13 cellular contexts compared by ENCODE assay signal in the genomic region with DNA sequence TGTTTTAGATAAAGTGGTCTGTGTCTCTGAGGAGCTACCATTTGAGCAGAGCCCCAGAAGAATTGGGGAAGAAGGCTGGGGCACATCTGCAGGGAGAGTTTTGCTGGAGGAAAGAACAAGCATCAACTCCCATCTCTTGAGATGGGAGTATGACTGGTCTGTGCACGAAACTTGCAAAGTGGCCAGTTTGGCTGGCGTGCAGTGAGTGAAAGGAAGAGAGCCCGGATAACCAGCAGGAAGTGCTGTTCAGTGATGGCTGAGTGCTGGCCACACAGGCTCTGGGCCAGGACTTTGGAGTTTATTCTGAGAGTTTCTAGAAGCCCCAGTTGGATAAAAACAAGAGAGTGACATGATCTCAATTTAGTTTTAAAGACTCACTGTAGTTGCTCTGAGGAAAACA. TPM values are rescaled to one million over a fixed set of nuclear protein-coding genes. Genes with fewer than 3 reads are reported as not detected.
A peak's percentile ranks its signal among the peaks of the same experiment; 100 is the strongest.
DNase-seq lines count a peak whose midpoint lies in the region; ATAC-seq, FAIRE-seq and TF ChIP-seq lines count a peak whose summit lies in the region.
"Had no signal": no experiment of that assay in that cellular context is flagged by ENCODE, and none has a peak within 500 bp of the region (broad histone marks: within the 10 kb centered on the region; RNA-seq: fewer than 3 reads in every experiment).

No MANE protein-coding gene starts in this region.

- H3K4me3 Mint-ChIP-seq in endothelial cell (ENCODE audit: unreplicated experiment) = peak overlapping the region; percentile 42

- peaks cover 1% of the 10 kb centered on the region for H3K27me3 Mint-ChIP-seq in endothelial cell (ENCODE audit: unreplicated experiment)

- no peaks in the 10 kb centered on the region for H3K9me3 Mint-ChIP-seq in endothelial cell (ENCODE audit: unreplicated experiment)

- no peak for FAIRE-seq in HepG2 (lab: Jason Lieb, UNC)

- H3K36me3 ChIP-seq in right lobe of liver (no peaks in the 10 kb centered on the region), HepG2 (replicated peaks in 1 of 2; ENCODE audit: control insufficient read depth in 1 of 2, insufficient read depth in 2 of 2, low read length in 2 of 2) (no peaks in the 10 kb centered on the region), sigmoid colon (peaks cover 0 to 70% (median 9%) of the 10 kb centered on the region in 4 donors)
- H3K36me3 ChIP-seq: colonic mucosa, tibial nerve had no signal

- in situ Hi-C loops in HepG2 (cut with HindIII; ENCODE audit: extremely low pct_ligation_motif_present, low pct_unique_long_range_greater_than_20kb) = no loop called here

- H3K9ac ChIP-seq in HepG2 (ENCODE audit: insufficient read depth, low read depth, low read length) = no peak overlapping the region

- TF ChIP-seq RAD21 in HepG2 (CRISPR knock-in tag; IDR thresholded peaks at IDR 0.05) = no peak

- H3K27ac ChIP-seq in right lobe of liver (no peak overlapping the region), HepG2 (ENCODE audit: extremely low read length, insufficient read depth, low read length) (no peak overlapping the region), sigmoid colon (peak overlapping the region in 2 of 4 donors; percentile 46 to 55)
- H3K27ac ChIP-seq: colonic mucosa, tibial nerve had no signal

- H3K9me3 ChIP-seq in right lobe of liver = no peaks in the 10 kb centered on the region
- H3K9me3 ChIP-seq in HepG2 (ENCODE audit: low read length) = no peaks in the 10 kb centered on the region
- H3K9me3 ChIP-seq in sigmoid colon = no peaks in the 10 kb centered on the region
- H3K9me3 ChIP-seq: colonic mucosa had no signal

- H3K4me1 Mint-ChIP-seq in endothelial cell (ENCODE audit: unreplicated experiment) = peaks cover 32% of the 10 kb centered on the region

- 44% methylated on average over 3 of the region's 3 CpGs for WGBS in right lobe of liver (ENCODE audit: insufficient coverage, low coverage, low lambda C conversion rate, missing lambda C conversion rate)
- WGBS in HepG2 (ENCODE audit: low lambda C conversion rate) = 94% methylated on average over 3 of the region's 3 CpGs
- WGBS in sigmoid colon, 2 donors = 82% methylated on average over 3 of the region's 3 CpGs

- CTCF ChIA-PET in HepG2 (lab: Yijun Ruan, JAX; ENCODE audit: low intra/inter-chr PET ratio, low total read pairs) = no interaction called here

- H2AFZ ChIP-seq in HepG2 (ENCODE audit: low read length) = no peak overlapping the region

- TF ChIP-seq EP300 in HepG2 (IDR thresholded peaks at IDR 0.05; ENCODE audit: low read depth in 2 of 2, low read length in 2 of 2) (no peak), HepG2 (CRISPR knock-in tag; IDR thresholded peaks at IDR 0.05; ENCODE audit: borderline replicate concordance) (no peak), sigmoid colon (IDR thresholded peaks at IDR 0.05) (no peak)

- peaks cover 26% of the 10 kb centered on the region for H3K36me3 Mint-ChIP-seq in endothelial cell (ENCODE audit: low read depth, unreplicated experiment)

- BruUV-seq in HepG2 (replicated peaks; lab: Mats Ljungman, UMichigan) = no TSS peak

- H3K27me3 ChIP-seq in right lobe of liver (no peaks in the 10 kb centered on the region), HepG2 (ENCODE audit: control insufficient read depth in 1 of 2, insufficient read depth in 2 of 2, low read length in 2 of 2) (no peaks in the 10 kb centered on the region), sigmoid colon (no peaks in the 10 kb centered on the region)
- H3K27me3 ChIP-seq: colonic mucosa, tibial nerve had no signal

- ATAC-seq in right lobe of liver (peak; percentile 60 to 70 (median 68)), HepG2 (no peak), HG02588 (IDR thresholded peaks at IDR 0.05; ENCODE audit: unreplicated experiment) (no peak)

- no peak overlapping the region for H3K4me2 ChIP-seq in HepG2 (ENCODE audit: low read depth, low read length)

- TF ChIP-seq CTCF in right lobe of liver (IDR thresholded peaks at IDR 0.05) (no peak), HepG2 (CRISPR knock-in tag; IDR thresholded peaks at IDR 0.05) (no peak), endothelial cell (IDR thresholded peaks at IDR 0.05; ENCODE audit: unreplicated experiment) (no peak), sigmoid colon (IDR thresholded peaks at IDR 0.05) (no peak)

- H3K4me1 ChIP-seq in right lobe of liver = no peaks in the 10 kb centered on the region
- H3K4me1 ChIP-seq in HepG2 (ENCODE audit: insufficient read depth, low read length) = no peaks in the 10 kb centered on the region
- H3K4me1 ChIP-seq in sigmoid colon = peaks cover 0 to 72% (median 60%) of the 10 kb centered on the region in 4 donors
- H3K4me1 ChIP-seq: colonic mucosa had no signal

- peak overlapping the region; percentile 40 for H3K27ac Mint-ChIP-seq in endothelial cell (ENCODE audit: unreplicated experiment)

- no peak for DNase-seq in right lobe of liver
- DNase-seq in HepG2 (ENCODE audit: low spot score) = no peak
- DNase-seq in endothelial cell (ENCODE audit: low spot score) = no peak
- peak; percentile 81 to 84 for DNase-seq in lung microvascular endothelial cell (ENCODE audit: low read depth in 2 of 2)
- no peak for DNase-seq in sigmoid colon
- DNase-seq in GDM1 (lab: John Stamatoyannopoulos, UW) = no peak
- DNase-seq in NCI-H526 (lab: John Stamatoyannopoulos, UW) = no peak
- DNase-seq: activated gamma-delta T cell treated with Interleukin-2 at 50 U/mL for 16 hours, colonic mucosa, H7, MV-4-11 had no signal

- no peaks in the 10 kb centered on the region for H3K79me2 ChIP-seq in HepG2 (ENCODE audit: insufficient read depth, low read length)

- no peak for TF ChIP-seq POLR2A in right lobe of liver (IDR thresholded peaks at IDR 0.05)
- TF ChIP-seq POLR2A in HepG2 (IDR thresholded peaks at IDR 0.05; ENCODE audit: insufficient read depth in 1 of 2, low read depth in 2 of 2, low read length in 2 of 2) = no peak
- no peak for TF ChIP-seq POLR2A in sigmoid colon (IDR thresholded peaks at IDR 0.05)

- no peaks in the 10 kb centered on the region for H4K20me1 ChIP-seq in HepG2 (ENCODE audit: insufficient read depth, low read length)

- intact Hi-C loops in right lobe of liver (cut with DNase I) = no loop called here
- intact Hi-C loops in HepG2 (cut with micrococcal nuclease; ENCODE audit: unreplicated experiment) = no loop called here
- intact Hi-C loops in sigmoid colon (cut with DNase I) = no loop called here

- H3K4me3 ChIP-seq in right lobe of liver = no peak overlapping the region
- no peak overlapping the region for H3K4me3 ChIP-seq in HepG2 (replicated peaks in 1 of 3; ENCODE audit: insufficient read depth in 1 of 3, low read depth in 2 of 3, low read length in 3 of 3)
- no peak overlapping the region for H3K4me3 ChIP-seq in sigmoid colon
- H3K4me3 ChIP-seq: colonic mucosa, tibial nerve had no signal

- POLR2A ChIA-PET in HepG2 (lab: Yijun Ruan, JAX) = no interaction called here

TF ChIP-seq in HepG2, 621 proteins besides CTCF, POLR2A, EP300 and RAD21:
- no peak for TF ChIP-seq POLR2G (IDR thresholded peaks at IDR 0.05; ENCODE audit: low read depth, low read length)
- TF ChIP-seq ZNF543 (CRISPR knock-in tag; IDR thresholded peaks at IDR 0.05) = no peak
- TF ChIP-seq MXD4 (CRISPR knock-in tag; IDR thresholded peaks at IDR 0.05) = no peak
- no peak for TF ChIP-seq ZNF547 (CRISPR knock-in tag; IDR thresholded peaks at IDR 0.05)
- no peak for TF ChIP-seq GABPA (IDR thresholded peaks at IDR 0.05; ENCODE audit: low read depth, low read length)
- no peak for TF ChIP-seq GABPA (CRISPR knock-in tag; IDR thresholded peaks at IDR 0.05; ENCODE audit: low read depth)
TF ChIP-seq in HepG2: peak in this region for 0.

RNA-seq across cellular contexts. Expression of gene SVIL, which starts 34.4 kb away (rescaled TPM):
- total RNA-seq in right lobe of liver (10 to 100 TPM; 12.3 to 15.1 (median 13.6) TPM), HepG2 (2016; rRNA removed; fragmentation: Illumina TruSeq; extraction: Trizol) (4.8 and 12.1 TPM in 2 replicates), endothelial cell (ENCODE audit: unreplicated experiment) (125 TPM), lung microvascular endothelial cell (56.2 and 62.3 TPM in 2 replicates), sigmoid colon (1,000 to 10,000 TPM in 1 of 4 donors, 100 to 1,000 TPM in 3; 637 to 1,443 (median 763) TPM)
- 0.97 and 1.0 TPM in 2 replicates for total RNA-seq in HepG2 (2016; cell fraction: cytosol; rRNA removed; fragmentation: Illumina TruSeq; extraction: Trizol; ENCODE audit: low read depth)
- 3.3 and 10.0 TPM in 2 replicates for total RNA-seq in HepG2 (2016; cell fraction: insoluble cytoplasmic fraction; rRNA removed; fragmentation: Illumina TruSeq; extraction: Trizol)
- 1.7 and 3.2 TPM in 2 replicates for total RNA-seq in HepG2 (2016; cell fraction: membrane; rRNA removed; fragmentation: Illumina TruSeq; extraction: Trizol)
- total RNA-seq in HepG2 (2016; cell fraction: nucleus; rRNA removed; fragmentation: Illumina TruSeq; extraction: Trizol) = 20.3 and 24.1 TPM in 2 replicates
- polyA plus RNA-seq in HepG2 (2011; rRNA removed) (3.8 and 3.9 TPM in 2 replicates), sigmoid colon (10 to 100 TPM in 2 of 3 donors, 1 to 10 TPM in 1; 8.3 to 42.5 (median 10.8) TPM)
- polyA plus RNA-seq in HepG2 (2011; cell fraction: cytosol; rRNA removed) = 2.1 and 2.3 TPM in 2 replicates
- 14.8 and 16.4 TPM in 2 replicates for polyA plus RNA-seq in HepG2 (2011; cell fraction: nucleus; rRNA removed)
- polyA plus RNA-seq in HepG2 (2012) = 4.0 and 4.8 TPM in 2 replicates
- 0.19 and 0.84 TPM in 2 replicates for polyA plus RNA-seq in HepG2 (2016; cell fraction: cytosol; fragmentation: Illumina TruSeq; extraction: Trizol; ENCODE audit: low read depth)
- polyA plus RNA-seq in HepG2 (2016; cell fraction: insoluble cytoplasmic fraction; fragmentation: Illumina TruSeq; extraction: Trizol; ENCODE audit: low read depth) = 2.5 and 3.2 TPM in 2 replicates
- polyA plus RNA-seq in HepG2 (2016; cell fraction: membrane; fragmentation: Illumina TruSeq; extraction: Trizol; ENCODE audit: low read depth) = 0.45 and 0.66 TPM in 2 replicates
- 13.7 TPM in 2 replicates for polyA plus RNA-seq in HepG2 (2016; cell fraction: nucleus; fragmentation: Illumina TruSeq; extraction: Trizol; ENCODE audit: insufficient read depth, low read depth)
- polyA minus RNA-seq in HepG2 (2011; rRNA and poly(A)+ RNA removed; ENCODE audit: low replicate concordance) = 7.7 and 11.4 TPM in 2 replicates
- polyA minus RNA-seq in HepG2 (2011; cell fraction: cytosol; rRNA and poly(A)+ RNA removed) = 4.8 and 7.2 TPM in 2 replicates
- polyA minus RNA-seq in HepG2 (2011; cell fraction: nucleus; rRNA and poly(A)+ RNA removed) = 30.3 and 30.4 TPM in 2 replicates

Comparison
In these comparisons a context has a peak if more than half of its experiments do, and no peak if none do; other contexts are left out.
1. ATAC-seq: peak in right lobe of liver (4 of 4); none in HepG2 (single experiment) and HG02588 (single experiment).
2. DNase-seq: peak in lung microvascular endothelial cell (2 of 2); none in right lobe of liver (0 of 3), HepG2 (single experiment), endothelial cell (single experiment), sigmoid colon (single experiment), GDM1 (single experiment) and NCI-H526 (0 of 2).